Comparison of ENCODE assay signal across 1 cellular context in the genomic region with DNA sequence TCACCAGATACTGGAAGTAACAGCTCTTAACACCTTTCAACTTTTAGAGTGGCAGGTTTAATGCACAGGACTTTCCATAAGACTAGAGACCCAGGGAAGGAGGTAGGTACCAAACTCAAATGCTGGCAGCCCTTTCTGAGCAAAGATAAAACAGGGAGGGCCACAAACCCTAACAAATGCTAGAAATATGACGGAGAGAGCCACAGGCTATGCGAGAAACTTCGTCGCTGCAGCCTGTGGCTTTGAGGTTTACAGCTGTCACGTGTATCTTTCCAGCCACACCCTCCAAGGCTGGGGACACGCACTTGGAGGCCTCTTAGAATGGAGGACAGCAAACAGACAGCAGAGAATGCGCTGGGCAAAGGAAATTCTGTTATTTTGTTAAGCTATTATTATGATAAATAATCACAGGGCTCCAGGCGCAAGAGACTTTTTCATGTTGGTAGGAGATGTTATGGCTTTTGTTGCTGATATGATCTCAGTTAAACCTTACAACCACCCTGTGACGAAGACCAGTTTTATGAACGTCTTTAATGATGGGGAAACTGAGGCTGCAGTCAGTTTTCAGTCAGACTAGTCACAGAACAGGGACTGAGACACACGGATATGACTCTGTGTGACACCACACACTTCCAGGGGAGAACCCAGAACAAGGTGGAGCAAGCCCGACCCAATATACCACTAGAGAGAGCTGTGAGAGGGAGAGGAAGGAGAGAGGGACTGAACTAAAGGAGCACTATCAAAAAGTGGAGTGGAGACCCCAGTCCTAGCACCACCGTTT.
A peak's percentile ranks its signal among the peaks of the same experiment; 100 is the strongest.
TF ChIP-seq lines count a peak whose summit lies in the region.

No MANE protein-coding gene starts in this region.

TF ChIP-seq in HepG2, 621 proteins besides CTCF, POLR2A, EP300 and RAD21 (continued from another document and continues in another):
- no peak for TF ChIP-seq ZNF589 (CRISPR knock-in tag; conservative IDR thresholded peaks at IDR 0.05)
- TF ChIP-seq, protein P1, sequence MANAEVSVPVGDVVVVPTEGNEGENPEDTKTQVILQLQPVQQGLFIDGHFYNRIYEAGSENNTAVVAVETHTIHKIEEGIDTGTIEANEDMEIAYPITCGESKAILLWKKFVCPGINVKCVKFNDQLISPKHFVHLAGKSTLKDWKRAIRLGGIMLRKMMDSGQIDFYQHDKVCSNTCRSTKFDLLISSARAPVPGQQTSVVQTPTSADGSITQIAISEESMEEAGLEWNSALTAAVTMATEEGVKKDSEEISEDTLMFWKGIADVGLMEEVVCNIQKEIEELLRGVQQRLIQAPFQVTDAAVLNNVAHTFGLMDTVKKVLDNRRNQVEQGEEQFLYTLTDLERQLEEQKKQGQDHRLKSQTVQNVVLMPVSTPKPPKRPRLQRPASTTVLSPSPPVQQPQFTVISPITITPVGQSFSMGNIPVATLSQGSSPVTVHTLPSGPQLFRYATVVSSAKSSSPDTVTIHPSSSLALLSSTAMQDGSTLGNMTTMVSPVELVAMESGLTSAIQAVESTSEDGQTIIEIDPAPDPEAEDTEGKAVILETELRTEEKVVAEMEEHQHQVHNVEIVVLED (CRISPR knock-in tag; IDR thresholded peaks at IDR 0.05; ENCODE audit: borderline replicate concordance), result 0 out of 2 replicates have a peak, but pooled peaks have one; percentile 23
- no peak for TF ChIP-seq ZFP62 (CRISPR knock-in tag; IDR thresholded peaks at IDR 0.05)
- TF ChIP-seq, protein P2, sequence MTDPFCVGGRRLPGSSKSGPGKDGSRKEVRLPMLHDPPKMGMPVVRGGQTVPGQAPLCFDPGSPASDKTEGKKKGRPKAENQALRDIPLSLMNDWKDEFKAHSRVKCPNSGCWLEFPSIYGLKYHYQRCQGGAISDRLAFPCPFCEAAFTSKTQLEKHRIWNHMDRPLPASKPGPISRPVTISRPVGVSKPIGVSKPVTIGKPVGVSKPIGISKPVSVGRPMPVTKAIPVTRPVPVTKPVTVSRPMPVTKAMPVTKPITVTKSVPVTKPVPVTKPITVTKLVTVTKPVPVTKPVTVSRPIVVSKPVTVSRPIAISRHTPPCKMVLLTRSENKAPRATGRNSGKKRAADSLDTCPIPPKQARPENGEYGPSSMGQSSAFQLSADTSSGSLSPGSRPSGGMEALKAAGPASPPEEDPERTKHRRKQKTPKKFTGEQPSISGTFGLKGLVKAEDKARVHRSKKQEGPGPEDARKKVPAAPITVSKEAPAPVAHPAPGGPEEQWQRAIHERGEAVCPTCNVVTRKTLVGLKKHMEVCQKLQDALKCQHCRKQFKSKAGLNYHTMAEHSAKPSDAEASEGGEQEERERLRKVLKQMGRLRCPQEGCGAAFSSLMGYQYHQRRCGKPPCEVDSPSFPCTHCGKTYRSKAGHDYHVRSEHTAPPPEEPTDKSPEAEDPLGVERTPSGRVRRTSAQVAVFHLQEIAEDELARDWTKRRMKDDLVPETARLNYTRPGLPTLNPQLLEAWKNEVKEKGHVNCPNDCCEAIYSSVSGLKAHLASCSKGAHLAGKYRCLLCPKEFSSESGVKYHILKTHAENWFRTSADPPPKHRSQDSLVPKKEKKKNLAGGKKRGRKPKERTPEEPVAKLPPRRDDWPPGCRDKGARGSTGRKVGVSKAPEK (CRISPR knock-in tag; IDR thresholded peaks at IDR 0.05; ENCODE audit: borderline replicate concordance), result no peak
- TF ChIP-seq SMARCC2 (IDR thresholded peaks at IDR 0.05), result no peak
- TF ChIP-seq THAP11 (CRISPR knock-in tag; IDR thresholded peaks at IDR 0.05), result 0 out of 2 replicates have a peak, but pooled peaks have one; percentile 34
- no peak for TF ChIP-seq ZNF577 (CRISPR knock-in tag; IDR thresholded peaks at IDR 0.05; ENCODE audit: borderline replicate concordance, low read depth)
- TF ChIP-seq ZBTB7B (CRISPR knock-in tag; IDR thresholded peaks at IDR 0.05), result no peak
- TF ChIP-seq ZNF317 (CRISPR knock-in tag; IDR thresholded peaks at IDR 0.05), result no peak
- TF ChIP-seq ZNF3 (CRISPR knock-in tag; IDR thresholded peaks at IDR 0.05), result no peak
- no peak for TF ChIP-seq ZNF546 (CRISPR knock-in tag; conservative IDR thresholded peaks at IDR 0.05)
- TF ChIP-seq REXO4 (CRISPR knock-in tag; IDR thresholded peaks at IDR 0.05; ENCODE audit: borderline replicate concordance), result no peak
- no peak for TF ChIP-seq KDM5B (CRISPR knock-in tag; IDR thresholded peaks at IDR 0.05; ENCODE audit: borderline replicate concordance)
- TF ChIP-seq PHF21A (CRISPR knock-in tag; IDR thresholded peaks at IDR 0.05), result no peak
- TF ChIP-seq, protein P3, sequence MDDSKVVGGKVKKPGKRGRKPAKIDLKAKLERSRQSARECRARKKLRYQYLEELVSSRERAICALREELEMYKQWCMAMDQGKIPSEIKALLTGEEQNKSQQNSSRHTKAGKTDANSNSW (CRISPR knock-in tag; IDR thresholded peaks at IDR 0.05; ENCODE audit: borderline replicate concordance), result no peak
- TF ChIP-seq ZNF883 (CRISPR knock-in tag; IDR thresholded peaks at IDR 0.05; ENCODE audit: not compliant biosample characterization), result no peak
- TF ChIP-seq, protein P4, sequence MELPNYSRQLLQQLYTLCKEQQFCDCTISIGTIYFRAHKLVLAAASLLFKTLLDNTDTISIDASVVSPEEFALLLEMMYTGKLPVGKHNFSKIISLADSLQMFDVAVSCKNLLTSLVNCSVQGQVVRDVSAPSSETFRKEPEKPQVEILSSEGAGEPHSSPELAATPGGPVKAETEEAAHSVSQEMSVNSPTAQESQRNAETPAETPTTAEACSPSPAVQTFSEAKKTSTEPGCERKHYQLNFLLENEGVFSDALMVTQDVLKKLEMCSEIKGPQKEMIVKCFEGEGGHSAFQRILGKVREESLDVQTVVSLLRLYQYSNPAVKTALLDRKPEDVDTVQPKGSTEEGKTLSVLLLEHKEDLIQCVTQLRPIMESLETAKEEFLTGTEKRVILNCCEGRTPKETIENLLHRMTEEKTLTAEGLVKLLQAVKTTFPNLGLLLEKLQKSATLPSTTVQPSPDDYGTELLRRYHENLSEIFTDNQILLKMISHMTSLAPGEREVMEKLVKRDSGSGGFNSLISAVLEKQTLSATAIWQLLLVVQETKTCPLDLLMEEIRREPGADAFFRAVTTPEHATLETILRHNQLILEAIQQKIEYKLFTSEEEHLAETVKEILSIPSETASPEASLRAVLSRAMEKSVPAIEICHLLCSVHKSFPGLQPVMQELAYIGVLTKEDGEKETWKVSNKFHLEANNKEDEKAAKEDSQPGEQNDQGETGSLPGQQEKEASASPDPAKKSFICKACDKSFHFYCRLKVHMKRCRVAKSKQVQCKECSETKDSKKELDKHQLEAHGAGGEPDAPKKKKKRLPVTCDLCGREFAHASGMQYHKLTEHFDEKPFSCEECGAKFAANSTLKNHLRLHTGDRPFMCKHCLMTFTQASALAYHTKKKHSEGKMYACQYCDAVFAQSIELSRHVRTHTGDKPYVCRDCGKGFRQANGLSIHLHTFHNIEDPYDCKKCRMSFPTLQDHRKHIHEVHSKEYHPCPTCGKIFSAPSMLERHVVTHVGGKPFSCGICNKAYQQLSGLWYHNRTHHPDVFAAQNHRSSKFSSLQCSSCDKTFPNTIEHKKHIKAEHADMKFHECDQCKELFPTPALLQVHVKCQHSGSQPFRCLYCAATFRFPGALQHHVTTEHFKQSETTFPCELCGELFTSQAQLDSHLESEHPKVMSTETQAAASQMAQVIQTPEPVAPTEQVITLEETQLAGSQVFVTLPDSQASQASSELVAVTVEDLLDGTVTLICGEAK (IDR thresholded peaks at IDR 0.05), result no peak
- TF ChIP-seq, protein P4 (CRISPR knock-in tag; IDR thresholded peaks at IDR 0.05), result no peak
- TF ChIP-seq, protein P5, sequence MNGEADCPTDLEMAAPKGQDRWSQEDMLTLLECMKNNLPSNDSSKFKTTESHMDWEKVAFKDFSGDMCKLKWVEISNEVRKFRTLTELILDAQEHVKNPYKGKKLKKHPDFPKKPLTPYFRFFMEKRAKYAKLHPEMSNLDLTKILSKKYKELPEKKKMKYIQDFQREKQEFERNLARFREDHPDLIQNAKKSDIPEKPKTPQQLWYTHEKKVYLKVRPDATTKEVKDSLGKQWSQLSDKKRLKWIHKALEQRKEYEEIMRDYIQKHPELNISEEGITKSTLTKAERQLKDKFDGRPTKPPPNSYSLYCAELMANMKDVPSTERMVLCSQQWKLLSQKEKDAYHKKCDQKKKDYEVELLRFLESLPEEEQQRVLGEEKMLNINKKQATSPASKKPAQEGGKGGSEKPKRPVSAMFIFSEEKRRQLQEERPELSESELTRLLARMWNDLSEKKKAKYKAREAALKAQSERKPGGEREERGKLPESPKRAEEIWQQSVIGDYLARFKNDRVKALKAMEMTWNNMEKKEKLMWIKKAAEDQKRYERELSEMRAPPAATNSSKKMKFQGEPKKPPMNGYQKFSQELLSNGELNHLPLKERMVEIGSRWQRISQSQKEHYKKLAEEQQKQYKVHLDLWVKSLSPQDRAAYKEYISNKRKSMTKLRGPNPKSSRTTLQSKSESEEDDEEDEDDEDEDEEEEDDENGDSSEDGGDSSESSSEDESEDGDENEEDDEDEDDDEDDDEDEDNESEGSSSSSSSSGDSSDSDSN (CRISPR knock-in tag; IDR thresholded peaks at IDR 0.05), result no peak
- no peak for TF ChIP-seq CEBPB (IDR thresholded peaks at IDR 0.05; ENCODE audit: borderline replicate concordance, low read depth, low read length)
- TF ChIP-seq JUNB (CRISPR knock-in tag; IDR thresholded peaks at IDR 0.05; ENCODE audit: borderline replicate concordance), result no peak
- TF ChIP-seq, protein P6, sequence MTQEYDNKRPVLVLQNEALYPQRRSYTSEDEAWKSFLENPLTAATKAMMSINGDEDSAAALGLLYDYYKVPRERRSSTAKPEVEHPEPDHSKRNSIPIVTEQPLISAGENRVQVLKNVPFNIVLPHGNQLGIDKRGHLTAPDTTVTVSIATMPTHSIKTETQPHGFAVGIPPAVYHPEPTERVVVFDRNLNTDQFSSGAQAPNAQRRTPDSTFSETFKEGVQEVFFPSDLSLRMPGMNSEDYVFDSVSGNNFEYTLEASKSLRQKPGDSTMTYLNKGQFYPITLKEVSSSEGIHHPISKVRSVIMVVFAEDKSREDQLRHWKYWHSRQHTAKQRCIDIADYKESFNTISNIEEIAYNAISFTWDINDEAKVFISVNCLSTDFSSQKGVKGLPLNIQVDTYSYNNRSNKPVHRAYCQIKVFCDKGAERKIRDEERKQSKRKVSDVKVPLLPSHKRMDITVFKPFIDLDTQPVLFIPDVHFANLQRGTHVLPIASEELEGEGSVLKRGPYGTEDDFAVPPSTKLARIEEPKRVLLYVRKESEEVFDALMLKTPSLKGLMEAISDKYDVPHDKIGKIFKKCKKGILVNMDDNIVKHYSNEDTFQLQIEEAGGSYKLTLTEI (CRISPR knock-in tag; conservative IDR thresholded peaks at IDR 0.05), result no peak
- TF ChIP-seq ZNF451 (CRISPR knock-in tag; IDR thresholded peaks at IDR 0.05), result no peak
- TF ChIP-seq BCL6 (CRISPR knock-in tag; IDR thresholded peaks at IDR 0.05), result no peak
- TF ChIP-seq PPARG (CRISPR knock-in tag; conservative IDR thresholded peaks at IDR 0.05), result no peak
- TF ChIP-seq ZNF337 (CRISPR knock-in tag; IDR thresholded peaks at IDR 0.05; ENCODE audit: borderline replicate concordance, low read depth), result no peak
- no peak for TF ChIP-seq MXD4 (CRISPR knock-in tag; IDR thresholded peaks at IDR 0.05)
- TF ChIP-seq RARG (CRISPR knock-in tag; IDR thresholded peaks at IDR 0.05; ENCODE audit: low read depth), result no peak
- no peak for TF ChIP-seq CBX5 (CRISPR knock-in tag; IDR thresholded peaks at IDR 0.05; ENCODE audit: borderline replicate concordance)
- no peak for TF ChIP-seq MYC (CRISPR knock-in tag; IDR thresholded peaks at IDR 0.05; ENCODE audit: borderline replicate concordance)
- no peak for TF ChIP-seq LCORL (IDR thresholded peaks at IDR 0.05)
- 0 out of 2 replicates have a peak, but pooled peaks have one; percentile 7 for TF ChIP-seq LCORL (CRISPR knock-in tag; IDR thresholded peaks at IDR 0.05)
- TF ChIP-seq, protein P7, sequence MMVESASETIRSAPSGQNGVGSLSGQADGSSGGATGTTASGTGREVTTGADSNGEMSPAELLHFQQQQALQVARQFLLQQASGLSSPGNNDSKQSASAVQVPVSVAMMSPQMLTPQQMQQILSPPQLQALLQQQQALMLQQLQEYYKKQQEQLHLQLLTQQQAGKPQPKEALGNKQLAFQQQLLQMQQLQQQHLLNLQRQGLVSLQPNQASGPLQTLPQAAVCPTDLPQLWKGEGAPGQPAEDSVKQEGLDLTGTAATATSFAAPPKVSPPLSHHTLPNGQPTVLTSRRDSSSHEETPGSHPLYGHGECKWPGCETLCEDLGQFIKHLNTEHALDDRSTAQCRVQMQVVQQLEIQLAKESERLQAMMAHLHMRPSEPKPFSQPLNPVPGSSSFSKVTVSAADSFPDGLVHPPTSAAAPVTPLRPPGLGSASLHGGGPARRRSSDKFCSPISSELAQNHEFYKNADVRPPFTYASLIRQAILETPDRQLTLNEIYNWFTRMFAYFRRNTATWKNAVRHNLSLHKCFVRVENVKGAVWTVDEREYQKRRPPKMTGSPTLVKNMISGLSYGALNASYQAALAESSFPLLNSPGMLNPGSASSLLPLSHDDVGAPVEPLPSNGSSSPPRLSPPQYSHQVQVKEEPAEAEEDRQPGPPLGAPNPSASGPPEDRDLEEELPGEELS (CRISPR knock-in tag; IDR thresholded peaks at IDR 0.05), result no peak
- TF ChIP-seq ZNF569 (CRISPR knock-in tag; IDR thresholded peaks at IDR 0.05; ENCODE audit: borderline replicate concordance), result no peak
- TF ChIP-seq NFIB (CRISPR knock-in tag; IDR thresholded peaks at IDR 0.05; ENCODE audit: borderline replicate concordance), result no peak
- TF ChIP-seq ZNF335 (CRISPR knock-in tag; IDR thresholded peaks at IDR 0.05), result 0 out of 2 replicates have a peak, but pooled peaks have one; percentile 4
- TF ChIP-seq NFE2 (CRISPR knock-in tag; IDR thresholded peaks at IDR 0.05), result no peak
- TF ChIP-seq TEAD2 (CRISPR knock-in tag; IDR thresholded peaks at IDR 0.05), result no peak
- no peak for TF ChIP-seq FOXJ3 (CRISPR knock-in tag; IDR thresholded peaks at IDR 0.05; ENCODE audit: borderline replicate concordance)
- no peak for TF ChIP-seq NFYB (CRISPR knock-in tag; IDR thresholded peaks at IDR 0.05)
- TF ChIP-seq ZNF776 (CRISPR knock-in tag; IDR thresholded peaks at IDR 0.05), result 0 out of 2 replicates have a peak, but pooled peaks have one; percentile 51
